1 cellular context compared by ENCODE assay signal in genomic region chr1:248905949-248906740, GRCh38.
A peak's percentile ranks its signal among the peaks of the same experiment; 100 is the strongest.
TF ChIP-seq lines count a peak whose summit lies in the region.

Gene PGBD2 (plus strand): TSS chr1:248906235. CDS start chr1:248913863, 7,628 bp downstream.

TF ChIP-seq in HepG2, 621 proteins besides CTCF, POLR2A, EP300 and RAD21 (continued from another document and continues in another):
- TF ChIP-seq CSRNP1 (CRISPR knock-in tag; IDR thresholded peaks at IDR 0.05) (peak; percentile 95), NCOA5 (CRISPR knock-in tag; IDR thresholded peaks at IDR 0.05) (no peak), HCFC1 (IDR thresholded peaks at IDR 0.05; ENCODE audit: low read depth, low read length) (no peak), TBP (CRISPR knock-in tag; IDR thresholded peaks at IDR 0.05) (no peak), MTA3 (CRISPR knock-in tag; IDR thresholded peaks at IDR 0.05) (no peak), SIN3B (IDR thresholded peaks at IDR 0.05; ENCODE audit: low read length) (no peak), PRDM15 (CRISPR knock-in tag; IDR thresholded peaks at IDR 0.05) (peak; percentile 17; the same call in 1 of the 2 replicates), ZNF317 (CRISPR knock-in tag; IDR thresholded peaks at IDR 0.05) (peak; percentile 56; the same call in 1 of the 2 replicates), REL (CRISPR knock-in tag; conservative IDR thresholded peaks at IDR 0.05) (0 out of 2 replicates have a peak, but pooled peaks have one; percentile 83), HNF4G (IDR thresholded peaks at IDR 0.05; ENCODE audit: borderline replicate concordance, low read depth, low read length) (no peak), HNF4G (CRISPR knock-in tag; IDR thresholded peaks at IDR 0.05; ENCODE audit: borderline replicate concordance, low read depth) (0 out of 2 replicates have a peak, but pooled peaks have one; percentile 70), ZNF788 (CRISPR knock-in tag; IDR thresholded peaks at IDR 0.05; ENCODE audit: borderline replicate concordance) (peak; percentile 97), TSC22D2 (CRISPR knock-in tag; IDR thresholded peaks at IDR 0.05; ENCODE audit: borderline replicate concordance) (0 out of 2 replicates have a peak, but pooled peaks have one; percentile 83), PLSCR1 (CRISPR knock-in tag; IDR thresholded peaks at IDR 0.05; ENCODE audit: borderline replicate concordance) (no peak), RAD51 (IDR thresholded peaks at IDR 0.05; ENCODE audit: borderline replicate concordance) (no peak), ZSCAN12 (CRISPR knock-in tag; IDR thresholded peaks at IDR 0.05) (peak; percentile 75; the same call in 1 of the 2 replicates), HMG20A (CRISPR knock-in tag; IDR thresholded peaks at IDR 0.05; ENCODE audit: borderline replicate concordance) (0 out of 2 replicates have a peak, but pooled peaks have one; percentile 20), ZNF451 (CRISPR knock-in tag; IDR thresholded peaks at IDR 0.05) (peak; percentile 98), AHDC1 (CRISPR knock-in tag; IDR thresholded peaks at IDR 0.05; ENCODE audit: borderline replicate concordance) (0 out of 2 replicates have a peak, but pooled peaks have one; percentile 7), LRRFIP1 (CRISPR knock-in tag; conservative IDR thresholded peaks at IDR 0.05) (no peak), PLRG1 (conservative IDR thresholded peaks at IDR 0.05) (no peak), PRDM4 (CRISPR knock-in tag; IDR thresholded peaks at IDR 0.05; ENCODE audit: borderline replicate concordance) (no peak), HHEX (CRISPR knock-in tag; IDR thresholded peaks at IDR 0.05) (no peak), GATAD2A (CRISPR knock-in tag; IDR thresholded peaks at IDR 0.05) (no peak), ZNF12 (CRISPR knock-in tag; IDR thresholded peaks at IDR 0.05) (no peak; the same call in 1 of the 2 replicates), GLMP (CRISPR knock-in tag; IDR thresholded peaks at IDR 0.05; ENCODE audit: borderline replicate concordance) (no peak), CHCHD3 (CRISPR knock-in tag; IDR thresholded peaks at IDR 0.05) (peak; percentile 84; the same call in 1 of the 2 replicates), ZNF737 (CRISPR knock-in tag; IDR thresholded peaks at IDR 0.05; ENCODE audit: borderline replicate concordance) (no peak), ZBTB20 (CRISPR knock-in tag; IDR thresholded peaks at IDR 0.05; ENCODE audit: borderline replicate concordance, low read depth) (0 out of 2 replicates have a peak, but pooled peaks have one; percentile 46), SETDB1 (CRISPR knock-in tag; IDR thresholded peaks at IDR 0.05; ENCODE audit: borderline replicate concordance) (no peak), CBX2 (IDR thresholded peaks at IDR 0.05; ENCODE audit: low read depth, low read length) (no peak), CBX2 (CRISPR knock-in tag; IDR thresholded peaks at IDR 0.05; ENCODE audit: low read depth) (no peak), ZNF772 (CRISPR knock-in tag; IDR thresholded peaks at IDR 0.05) (peak; percentile 95), MYC (CRISPR knock-in tag; IDR thresholded peaks at IDR 0.05; ENCODE audit: borderline replicate concordance) (peak; percentile 64; the same call in 1 of the 2 replicates), NR2F6 (IDR thresholded peaks at IDR 0.05) (no peak), NR2F6 (CRISPR knock-in tag; IDR thresholded peaks at IDR 0.05) (no peak; the same call in 1 of the 2 replicates), ELF4 (CRISPR knock-in tag; IDR thresholded peaks at IDR 0.05; ENCODE audit: borderline replicate concordance) (peak; percentile 48; the same call in 1 of the 2 replicates), BHLHE40 (IDR thresholded peaks at IDR 0.05; ENCODE audit: low read length) (no peak; the same call in 1 of the 2 replicates), AGO1 (IDR thresholded peaks at IDR 0.05; ENCODE audit: low read depth, low read length, poor library complexity, severe bottlenecking) (no peak), PREB (CRISPR knock-in tag; IDR thresholded peaks at IDR 0.05) (0 out of 2 replicates have a peak, but pooled peaks have one; percentile 67), NFE2L1 (CRISPR knock-in tag; IDR thresholded peaks at IDR 0.05; ENCODE audit: borderline replicate concordance) (no peak), ZMYM2 (CRISPR knock-in tag; IDR thresholded peaks at IDR 0.05) (no peak; the same call in 1 of the 2 replicates)
